Comparison of ENCODE assay signal across 1 cellular context in the genomic region with DNA sequence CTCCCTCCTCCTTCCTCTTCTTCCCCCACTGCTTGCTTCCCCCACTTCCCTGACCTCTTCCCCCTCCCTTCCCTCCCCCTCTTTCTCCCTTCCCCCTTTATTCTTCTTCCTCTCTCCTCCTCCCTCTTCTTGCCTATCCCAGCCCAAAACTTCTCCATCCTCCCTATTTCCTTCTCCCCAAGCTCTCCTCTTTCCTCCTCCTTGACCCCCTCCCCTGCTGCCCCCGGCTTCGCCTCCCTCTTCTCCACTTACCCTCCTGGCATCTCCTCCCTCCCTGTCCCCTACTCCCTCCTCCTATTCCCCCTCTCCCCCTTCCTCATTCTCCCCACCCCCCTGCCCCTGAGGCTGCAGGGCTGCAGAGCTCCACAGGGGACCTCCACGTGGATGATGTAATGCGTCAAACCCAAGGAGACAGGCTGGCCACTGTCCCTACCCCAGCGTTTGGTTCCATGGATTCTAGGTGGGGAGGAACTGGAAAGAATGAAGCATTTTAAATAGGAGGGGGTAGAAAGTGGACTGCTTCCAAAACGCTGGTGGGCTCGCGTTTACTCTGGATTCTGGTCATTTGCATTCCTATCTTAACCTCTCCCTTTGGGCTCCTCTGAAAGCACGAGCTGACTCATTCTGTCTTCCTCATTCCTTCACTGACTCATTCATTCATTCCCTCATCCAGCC.
TF ChIP-seq lines count a peak whose summit lies in the region.

No MANE protein-coding gene starts in this region.

TF ChIP-seq in K562, 482 proteins besides CTCF, POLR2A, EP300 and RAD21 (continued from another document and continues in another):
- TF ChIP-seq, protein P1, sequence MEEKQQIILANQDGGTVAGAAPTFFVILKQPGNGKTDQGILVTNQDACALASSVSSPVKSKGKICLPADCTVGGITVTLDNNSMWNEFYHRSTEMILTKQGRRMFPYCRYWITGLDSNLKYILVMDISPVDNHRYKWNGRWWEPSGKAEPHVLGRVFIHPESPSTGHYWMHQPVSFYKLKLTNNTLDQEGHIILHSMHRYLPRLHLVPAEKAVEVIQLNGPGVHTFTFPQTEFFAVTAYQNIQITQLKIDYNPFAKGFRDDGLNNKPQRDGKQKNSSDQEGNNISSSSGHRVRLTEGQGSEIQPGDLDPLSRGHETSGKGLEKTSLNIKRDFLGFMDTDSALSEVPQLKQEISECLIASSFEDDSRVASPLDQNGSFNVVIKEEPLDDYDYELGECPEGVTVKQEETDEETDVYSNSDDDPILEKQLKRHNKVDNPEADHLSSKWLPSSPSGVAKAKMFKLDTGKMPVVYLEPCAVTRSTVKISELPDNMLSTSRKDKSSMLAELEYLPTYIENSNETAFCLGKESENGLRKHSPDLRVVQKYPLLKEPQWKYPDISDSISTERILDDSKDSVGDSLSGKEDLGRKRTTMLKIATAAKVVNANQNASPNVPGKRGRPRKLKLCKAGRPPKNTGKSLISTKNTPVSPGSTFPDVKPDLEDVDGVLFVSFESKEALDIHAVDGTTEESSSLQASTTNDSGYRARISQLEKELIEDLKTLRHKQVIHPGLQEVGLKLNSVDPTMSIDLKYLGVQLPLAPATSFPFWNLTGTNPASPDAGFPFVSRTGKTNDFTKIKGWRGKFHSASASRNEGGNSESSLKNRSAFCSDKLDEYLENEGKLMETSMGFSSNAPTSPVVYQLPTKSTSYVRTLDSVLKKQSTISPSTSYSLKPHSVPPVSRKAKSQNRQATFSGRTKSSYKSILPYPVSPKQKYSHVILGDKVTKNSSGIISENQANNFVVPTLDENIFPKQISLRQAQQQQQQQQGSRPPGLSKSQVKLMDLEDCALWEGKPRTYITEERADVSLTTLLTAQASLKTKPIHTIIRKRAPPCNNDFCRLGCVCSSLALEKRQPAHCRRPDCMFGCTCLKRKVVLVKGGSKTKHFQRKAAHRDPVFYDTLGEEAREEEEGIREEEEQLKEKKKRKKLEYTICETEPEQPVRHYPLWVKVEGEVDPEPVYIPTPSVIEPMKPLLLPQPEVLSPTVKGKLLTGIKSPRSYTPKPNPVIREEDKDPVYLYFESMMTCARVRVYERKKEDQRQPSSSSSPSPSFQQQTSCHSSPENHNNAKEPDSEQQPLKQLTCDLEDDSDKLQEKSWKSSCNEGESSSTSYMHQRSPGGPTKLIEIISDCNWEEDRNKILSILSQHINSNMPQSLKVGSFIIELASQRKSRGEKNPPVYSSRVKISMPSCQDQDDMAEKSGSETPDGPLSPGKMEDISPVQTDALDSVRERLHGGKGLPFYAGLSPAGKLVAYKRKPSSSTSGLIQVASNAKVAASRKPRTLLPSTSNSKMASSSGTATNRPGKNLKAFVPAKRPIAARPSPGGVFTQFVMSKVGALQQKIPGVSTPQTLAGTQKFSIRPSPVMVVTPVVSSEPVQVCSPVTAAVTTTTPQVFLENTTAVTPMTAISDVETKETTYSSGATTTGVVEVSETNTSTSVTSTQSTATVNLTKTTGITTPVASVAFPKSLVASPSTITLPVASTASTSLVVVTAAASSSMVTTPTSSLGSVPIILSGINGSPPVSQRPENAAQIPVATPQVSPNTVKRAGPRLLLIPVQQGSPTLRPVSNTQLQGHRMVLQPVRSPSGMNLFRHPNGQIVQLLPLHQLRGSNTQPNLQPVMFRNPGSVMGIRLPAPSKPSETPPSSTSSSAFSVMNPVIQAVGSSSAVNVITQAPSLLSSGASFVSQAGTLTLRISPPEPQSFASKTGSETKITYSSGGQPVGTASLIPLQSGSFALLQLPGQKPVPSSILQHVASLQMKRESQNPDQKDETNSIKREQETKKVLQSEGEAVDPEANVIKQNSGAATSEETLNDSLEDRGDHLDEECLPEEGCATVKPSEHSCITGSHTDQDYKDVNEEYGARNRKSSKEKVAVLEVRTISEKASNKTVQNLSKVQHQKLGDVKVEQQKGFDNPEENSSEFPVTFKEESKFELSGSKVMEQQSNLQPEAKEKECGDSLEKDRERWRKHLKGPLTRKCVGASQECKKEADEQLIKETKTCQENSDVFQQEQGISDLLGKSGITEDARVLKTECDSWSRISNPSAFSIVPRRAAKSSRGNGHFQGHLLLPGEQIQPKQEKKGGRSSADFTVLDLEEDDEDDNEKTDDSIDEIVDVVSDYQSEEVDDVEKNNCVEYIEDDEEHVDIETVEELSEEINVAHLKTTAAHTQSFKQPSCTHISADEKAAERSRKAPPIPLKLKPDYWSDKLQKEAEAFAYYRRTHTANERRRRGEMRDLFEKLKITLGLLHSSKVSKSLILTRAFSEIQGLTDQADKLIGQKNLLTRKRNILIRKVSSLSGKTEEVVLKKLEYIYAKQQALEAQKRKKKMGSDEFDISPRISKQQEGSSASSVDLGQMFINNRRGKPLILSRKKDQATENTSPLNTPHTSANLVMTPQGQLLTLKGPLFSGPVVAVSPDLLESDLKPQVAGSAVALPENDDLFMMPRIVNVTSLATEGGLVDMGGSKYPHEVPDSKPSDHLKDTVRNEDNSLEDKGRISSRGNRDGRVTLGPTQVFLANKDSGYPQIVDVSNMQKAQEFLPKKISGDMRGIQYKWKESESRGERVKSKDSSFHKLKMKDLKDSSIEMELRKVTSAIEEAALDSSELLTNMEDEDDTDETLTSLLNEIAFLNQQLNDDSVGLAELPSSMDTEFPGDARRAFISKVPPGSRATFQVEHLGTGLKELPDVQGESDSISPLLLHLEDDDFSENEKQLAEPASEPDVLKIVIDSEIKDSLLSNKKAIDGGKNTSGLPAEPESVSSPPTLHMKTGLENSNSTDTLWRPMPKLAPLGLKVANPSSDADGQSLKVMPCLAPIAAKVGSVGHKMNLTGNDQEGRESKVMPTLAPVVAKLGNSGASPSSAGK (IDR thresholded peaks at IDR 0.05): peak; percentile 77
- TF ChIP-seq, protein P2, sequence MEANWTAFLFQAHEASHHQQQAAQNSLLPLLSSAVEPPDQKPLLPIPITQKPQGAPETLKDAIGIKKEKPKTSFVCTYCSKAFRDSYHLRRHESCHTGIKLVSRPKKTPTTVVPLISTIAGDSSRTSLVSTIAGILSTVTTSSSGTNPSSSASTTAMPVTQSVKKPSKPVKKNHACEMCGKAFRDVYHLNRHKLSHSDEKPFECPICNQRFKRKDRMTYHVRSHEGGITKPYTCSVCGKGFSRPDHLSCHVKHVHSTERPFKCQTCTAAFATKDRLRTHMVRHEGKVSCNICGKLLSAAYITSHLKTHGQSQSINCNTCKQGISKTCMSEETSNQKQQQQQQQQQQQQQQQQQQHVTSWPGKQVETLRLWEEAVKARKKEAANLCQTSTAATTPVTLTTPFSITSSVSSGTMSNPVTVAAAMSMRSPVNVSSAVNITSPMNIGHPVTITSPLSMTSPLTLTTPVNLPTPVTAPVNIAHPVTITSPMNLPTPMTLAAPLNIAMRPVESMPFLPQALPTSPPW (CRISPR knock-in tag; IDR thresholded peaks at IDR 0.05): peak; percentile 87
- TF ChIP-seq ZNF507 (tag; conservative IDR thresholded peaks at IDR 0.05) (no peak), ELF4 (CRISPR knock-in tag; IDR thresholded peaks at IDR 0.05) (peak; percentile 64), SMARCA5 (IDR thresholded peaks at IDR 0.05) (0 out of 2 replicates have a peak, but pooled peaks have one; percentile 59), ATF1 (CRISPR knock-in tag; IDR thresholded peaks at IDR 0.05) (no peak), ATF1 (tag; IDR thresholded peaks at IDR 0.05) (peak; percentile 42), RB1 (IDR thresholded peaks at IDR 0.05; ENCODE audit: low read depth) (no peak), ZNF77 (CRISPR knock-in tag; IDR thresholded peaks at IDR 0.05) (no peak), ELF1 (tag; IDR thresholded peaks at IDR 0.05) (peak; percentile 50; the same call in 1 of the 2 replicates), SMARCC2 (IDR thresholded peaks at IDR 0.05; ENCODE audit: low read depth) (peak; percentile 56; the same call in 1 of the 2 replicates), FOXK2 (conservative IDR thresholded peaks at IDR 0.05 in 1 of 2, IDR thresholded peaks at IDR 0.05 in 1 of 2; ENCODE audit: low read depth in 2 of 2) (peak in 1 of 2 experiments; percentile 35; a peak in 1 of 4 replicates), COPS2 (conservative IDR thresholded peaks at IDR 0.05) (no peak), SOX6 (IDR thresholded peaks at IDR 0.05) (peak; percentile 45; the same call in 1 of the 2 replicates), CBFB (CRISPR knock-in tag; IDR thresholded peaks at IDR 0.05) (no peak), NFE2 (IDR thresholded peaks at IDR 0.05; ENCODE audit: low read depth) (peak; percentile 86), ZNF764 (CRISPR knock-in tag; IDR thresholded peaks at IDR 0.05; ENCODE audit: low read depth) (no peak), THRAP3 (IDR thresholded peaks at IDR 0.05; ENCODE audit: borderline replicate concordance) (0 out of 2 replicates have a peak, but pooled peaks have one; percentile 34), CREM (IDR thresholded peaks at IDR 0.05; ENCODE audit: low read depth) (peak; percentile 65), CXXC5 (CRISPR knock-in tag; IDR thresholded peaks at IDR 0.05) (peak; percentile 39; the same call in 1 of the 2 replicates), ETS2 (tag; IDR thresholded peaks at IDR 0.05; ENCODE audit: borderline replicate concordance, poor library complexity, severe bottlenecking) (no peak), MAZ (CRISPR knock-in tag; conservative IDR thresholded peaks at IDR 0.05 in 1 of 2, IDR thresholded peaks at IDR 0.05 in 1 of 2) (peak in 1 of 2 experiments; percentile 35; a peak in 2 of 4 replicates)
- TF ChIP-seq, protein P3, sequence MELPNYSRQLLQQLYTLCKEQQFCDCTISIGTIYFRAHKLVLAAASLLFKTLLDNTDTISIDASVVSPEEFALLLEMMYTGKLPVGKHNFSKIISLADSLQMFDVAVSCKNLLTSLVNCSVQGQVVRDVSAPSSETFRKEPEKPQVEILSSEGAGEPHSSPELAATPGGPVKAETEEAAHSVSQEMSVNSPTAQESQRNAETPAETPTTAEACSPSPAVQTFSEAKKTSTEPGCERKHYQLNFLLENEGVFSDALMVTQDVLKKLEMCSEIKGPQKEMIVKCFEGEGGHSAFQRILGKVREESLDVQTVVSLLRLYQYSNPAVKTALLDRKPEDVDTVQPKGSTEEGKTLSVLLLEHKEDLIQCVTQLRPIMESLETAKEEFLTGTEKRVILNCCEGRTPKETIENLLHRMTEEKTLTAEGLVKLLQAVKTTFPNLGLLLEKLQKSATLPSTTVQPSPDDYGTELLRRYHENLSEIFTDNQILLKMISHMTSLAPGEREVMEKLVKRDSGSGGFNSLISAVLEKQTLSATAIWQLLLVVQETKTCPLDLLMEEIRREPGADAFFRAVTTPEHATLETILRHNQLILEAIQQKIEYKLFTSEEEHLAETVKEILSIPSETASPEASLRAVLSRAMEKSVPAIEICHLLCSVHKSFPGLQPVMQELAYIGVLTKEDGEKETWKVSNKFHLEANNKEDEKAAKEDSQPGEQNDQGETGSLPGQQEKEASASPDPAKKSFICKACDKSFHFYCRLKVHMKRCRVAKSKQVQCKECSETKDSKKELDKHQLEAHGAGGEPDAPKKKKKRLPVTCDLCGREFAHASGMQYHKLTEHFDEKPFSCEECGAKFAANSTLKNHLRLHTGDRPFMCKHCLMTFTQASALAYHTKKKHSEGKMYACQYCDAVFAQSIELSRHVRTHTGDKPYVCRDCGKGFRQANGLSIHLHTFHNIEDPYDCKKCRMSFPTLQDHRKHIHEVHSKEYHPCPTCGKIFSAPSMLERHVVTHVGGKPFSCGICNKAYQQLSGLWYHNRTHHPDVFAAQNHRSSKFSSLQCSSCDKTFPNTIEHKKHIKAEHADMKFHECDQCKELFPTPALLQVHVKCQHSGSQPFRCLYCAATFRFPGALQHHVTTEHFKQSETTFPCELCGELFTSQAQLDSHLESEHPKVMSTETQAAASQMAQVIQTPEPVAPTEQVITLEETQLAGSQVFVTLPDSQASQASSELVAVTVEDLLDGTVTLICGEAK (IDR thresholded peaks at IDR 0.05): peak; percentile 52; the same call in 1 of the 2 replicates
- TF ChIP-seq, protein P3 (CRISPR knock-in tag; IDR thresholded peaks at IDR 0.05): no peak
- TF ChIP-seq, protein P4, sequence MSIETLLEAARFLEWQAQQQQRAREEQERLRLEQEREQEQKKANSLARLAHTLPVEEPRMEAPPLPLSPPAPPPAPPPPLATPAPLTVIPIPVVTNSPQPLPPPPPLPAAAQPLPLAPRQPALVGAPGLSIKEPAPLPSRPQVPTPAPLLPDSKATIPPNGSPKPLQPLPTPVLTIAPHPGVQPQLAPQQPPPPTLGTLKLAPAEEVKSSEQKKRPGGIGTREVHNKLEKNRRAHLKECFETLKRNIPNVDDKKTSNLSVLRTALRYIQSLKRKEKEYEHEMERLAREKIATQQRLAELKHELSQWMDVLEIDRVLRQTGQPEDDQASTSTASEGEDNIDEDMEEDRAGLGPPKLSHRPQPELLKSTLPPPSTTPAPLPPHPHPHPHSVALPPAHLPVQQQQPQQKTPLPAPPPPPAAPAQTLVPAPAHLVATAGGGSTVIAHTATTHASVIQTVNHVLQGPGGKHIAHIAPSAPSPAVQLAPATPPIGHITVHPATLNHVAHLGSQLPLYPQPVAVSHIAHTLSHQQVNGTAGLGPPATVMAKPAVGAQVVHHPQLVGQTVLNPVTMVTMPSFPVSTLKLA (conservative IDR thresholded peaks at IDR 0.05): peak; percentile 87 to 91
- TF ChIP-seq, protein P5, sequence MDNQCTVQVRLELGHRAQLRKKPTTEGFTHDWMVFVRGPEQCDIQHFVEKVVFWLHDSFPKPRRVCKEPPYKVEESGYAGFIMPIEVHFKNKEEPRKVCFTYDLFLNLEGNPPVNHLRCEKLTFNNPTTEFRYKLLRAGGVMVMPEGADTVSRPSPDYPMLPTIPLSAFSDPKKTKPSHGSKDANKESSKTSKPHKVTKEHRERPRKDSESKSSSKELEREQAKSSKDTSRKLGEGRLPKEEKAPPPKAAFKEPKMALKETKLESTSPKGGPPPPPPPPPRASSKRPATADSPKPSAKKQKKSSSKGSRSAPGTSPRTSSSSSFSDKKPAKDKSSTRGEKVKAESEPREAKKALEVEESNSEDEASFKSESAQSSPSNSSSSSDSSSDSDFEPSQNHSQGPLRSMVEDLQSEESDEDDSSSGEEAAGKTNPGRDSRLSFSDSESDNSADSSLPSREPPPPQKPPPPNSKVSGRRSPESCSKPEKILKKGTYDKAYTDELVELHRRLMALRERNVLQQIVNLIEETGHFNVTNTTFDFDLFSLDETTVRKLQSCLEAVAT (IDR thresholded peaks at IDR 0.05): peak; percentile 47 to 50; a peak in 1 of 4 replicates
